ENCODE assay signal across 8 cellular contexts in the genomic region with DNA sequence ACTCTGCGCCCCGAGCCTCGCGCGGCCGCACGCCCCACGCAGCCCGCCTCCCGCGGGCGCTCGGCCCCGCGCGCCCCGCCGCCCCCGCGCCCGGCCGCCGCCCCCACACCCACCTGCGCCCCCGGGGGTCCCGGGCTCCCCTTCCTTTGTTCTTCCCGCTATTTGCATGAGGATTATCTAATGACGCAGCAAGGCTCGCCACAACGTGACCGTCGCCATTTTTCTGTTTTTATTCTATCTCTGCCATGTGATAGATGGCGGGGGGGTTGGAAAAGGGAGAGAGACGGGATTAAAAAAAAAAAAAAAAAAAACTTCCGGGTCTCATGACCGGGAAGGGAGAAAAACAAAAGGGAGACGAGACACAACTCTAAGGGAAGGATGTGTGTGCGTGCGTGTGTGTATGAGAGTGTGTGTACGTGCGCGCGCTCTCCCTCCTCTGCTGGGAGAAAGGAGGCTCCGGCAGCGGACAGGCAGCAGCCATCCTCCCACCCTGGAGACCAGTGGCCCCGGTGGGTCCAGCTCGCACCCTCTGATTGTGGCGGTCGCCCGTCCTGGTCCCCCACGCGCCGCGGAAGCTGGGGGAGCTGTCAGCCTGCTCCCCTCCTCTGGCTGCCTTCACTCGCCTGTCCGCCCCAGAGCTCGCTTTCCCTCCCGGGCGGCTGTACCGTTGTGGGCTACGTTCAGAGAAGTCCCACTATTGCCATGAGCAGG.
DNase-seq lines count a peak whose midpoint lies in the region; ATAC-seq and TF ChIP-seq lines count a peak whose summit lies in the region.

No MANE protein-coding gene starts in this region.

- H3K36me3 ChIP-seq in liver (ENCODE audit: control insufficient read depth in 4 of 4, insufficient read depth in 3 of 4, low read depth in 1 of 4, low read length in 3 of 4): no peaks in the 10 kb centered on the region

- H3K4me3 ChIP-seq in liver (ENCODE audit: low read depth in 1 of 3, low read length in 3 of 3): peak overlapping the region; percentile 53 to 97 (median 95)

- peak overlapping the region; percentile 96 to 97 for H3K27ac ChIP-seq in liver (ENCODE audit: low read depth in 1 of 2, low read length in 2 of 2)

- no peak for TF ChIP-seq CTCF in liver (IDR thresholded peaks at IDR 0.05; ENCODE audit: low read depth, low read length, missing input control)

- peak; percentile 51 for ATAC-seq in HG03432 (IDR thresholded peaks at IDR 0.05; ENCODE audit: unreplicated experiment)

- H3K27me3 ChIP-seq in liver (ENCODE audit: control insufficient read depth in 4 of 4, insufficient read depth in 4 of 4, low read length in 3 of 4): no peaks in the 10 kb centered on the region

- H3K4me1 ChIP-seq in liver (ENCODE audit: control insufficient read depth in 4 of 4, insufficient read depth in 4 of 4, low read length in 3 of 4): peaks cover 6 to 34% (median 27%) of the 10 kb centered on the region in 4 donors

- peak overlapping the region; percentile 84 to 99 for H3K9ac ChIP-seq in liver (ENCODE audit: low read depth in 1 of 2, low read length in 2 of 2)

- DNase-seq in SIG-M5 treated with dmso at 0.1 percent for 504 hours (lab: John Stamatoyannopoulos, UW; ENCODE audit: unreplicated experiment): peak; percentile 65
- DNase-seq in SIG-M5 (lab: John Stamatoyannopoulos, UW): no peak
- peak; percentile 75 for DNase-seq in NCI-H748 (lab: John Stamatoyannopoulos, UW; ENCODE audit: unreplicated experiment)
- DNase-seq in activated CD4-positive, alpha-beta T cell treated with anti-CD3 and anti-CD28 coated beads, Interleukin-2, amount 50 U/mL, for 48 hours: peak; percentile 53 to 62
- peak; percentile 34 for DNase-seq in effector CD8-positive, alpha-beta T cell (lab: John Stamatoyannopoulos, UW)
- DNase-seq in stimulated activated CD4-positive, alpha-beta T cell treated with anti-CD3 and anti-CD28 coated beads, Interleukin-2, amount 100 ng/mL, for 4 hours (ENCODE audit: low read depth): peak; percentile 46

- TF ChIP-seq RAD21 in liver (IDR thresholded peaks at IDR 0.05): no peak

- H3K9me3 ChIP-seq in liver (ENCODE audit: control insufficient read depth in 4 of 4, low read length in 3 of 4): no peaks in the 10 kb centered on the region

- under 1% methylated on average over 61 of the region's 61 CpGs for WGBS in liver

TF ChIP-seq in liver, 16 proteins besides CTCF, POLR2A, EP300 and RAD21:
- TF ChIP-seq GABPA (IDR thresholded peaks at IDR 0.05 in 1 of 2, conservative IDR thresholded peaks at IDR 0.05 in 1 of 2) (peak in 1 of 2 donors; percentile 32), FOXA1 (IDR thresholded peaks at IDR 0.05) (no peak), SP1 (IDR thresholded peaks at IDR 0.05) (no peak), YY1 (IDR thresholded peaks at IDR 0.05) (peak; percentile 95), TAF1 (conservative IDR thresholded peaks at IDR 0.05) (peak; percentile 52), RXRA (IDR thresholded peaks at IDR 0.05) (no peak)
- TF ChIP-seq, protein P1, sequence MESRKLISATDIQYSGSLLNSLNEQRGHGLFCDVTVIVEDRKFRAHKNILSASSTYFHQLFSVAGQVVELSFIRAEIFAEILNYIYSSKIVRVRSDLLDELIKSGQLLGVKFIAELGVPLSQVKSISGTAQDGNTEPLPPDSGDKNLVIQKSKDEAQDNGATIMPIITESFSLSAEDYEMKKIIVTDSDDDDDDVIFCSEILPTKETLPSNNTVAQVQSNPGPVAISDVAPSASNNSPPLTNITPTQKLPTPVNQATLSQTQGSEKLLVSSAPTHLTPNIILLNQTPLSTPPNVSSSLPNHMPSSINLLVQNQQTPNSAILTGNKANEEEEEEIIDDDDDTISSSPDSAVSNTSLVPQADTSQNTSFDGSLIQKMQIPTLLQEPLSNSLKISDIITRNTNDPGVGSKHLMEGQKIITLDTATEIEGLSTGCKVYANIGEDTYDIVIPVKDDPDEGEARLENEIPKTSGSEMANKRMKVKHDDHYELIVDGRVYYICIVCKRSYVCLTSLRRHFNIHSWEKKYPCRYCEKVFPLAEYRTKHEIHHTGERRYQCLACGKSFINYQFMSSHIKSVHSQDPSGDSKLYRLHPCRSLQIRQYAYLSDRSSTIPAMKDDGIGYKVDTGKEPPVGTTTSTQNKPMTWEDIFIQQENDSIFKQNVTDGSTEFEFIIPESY (IDR thresholded peaks at IDR 0.05): no peak
